Comparison of ENCODE assay signal across 9 cellular contexts in genomic region chr19:16185925-16186234, GRCh38. TPM values are rescaled to one million over a fixed set of nuclear protein-coding genes. Genes with fewer than 3 reads are reported as not detected.
A peak's percentile ranks its signal among the peaks of the same experiment; 100 is the strongest.
DNase-seq lines count a peak whose midpoint lies in the region; ATAC-seq and TF ChIP-seq lines count a peak whose summit lies in the region.
"Had no signal": no experiment of that assay in that cellular context is flagged by ENCODE, and none has a peak within 500 bp of the region (broad histone marks: within the 10 kb centered on the region; RNA-seq: fewer than 3 reads in every experiment).

No MANE protein-coding gene starts in this region.

- H3K4me2 ChIP-seq in Karpas-422 (ENCODE audit: low read depth, low read length, poor library complexity, severe bottlenecking): peak overlapping the region; percentile 95

- H3K36me3 ChIP-seq in Karpas-422 (ENCODE audit: insufficient read depth, low read length) (peaks cover 4% of the 10 kb centered on the region), adipocyte (ENCODE audit: control insufficient read depth, insufficient read depth, low read length, severe bottlenecking) (peaks cover 25% of the 10 kb centered on the region), kidney epithelial cell (ENCODE audit: control insufficient read depth, insufficient read depth, low read length) (peaks cover 2% of the 10 kb centered on the region), tibial nerve (peaks cover 0 to 43% (median 12%) of the 10 kb centered on the region in 3 donors)

- peak overlapping the region; percentile 88 for H3K4me3 ChIP-seq in Karpas-422 (ENCODE audit: low read length)
- peak overlapping the region; percentile 91 for H3K4me3 ChIP-seq in adipocyte (ENCODE audit: low read length)
- H3K4me3 ChIP-seq in kidney epithelial cell (ENCODE audit: low read depth, low read length): peak overlapping the region; percentile 74
- peak overlapping the region; percentile 65 to 93 (median 72) for H3K4me3 ChIP-seq in tibial nerve

- H3K9ac ChIP-seq in Karpas-422 (ENCODE audit: low read length): peak overlapping the region; percentile 96
- H3K9ac ChIP-seq in adipocyte (ENCODE audit: low read length): peak overlapping the region; percentile 96

- H3K79me2 ChIP-seq in Karpas-422 (ENCODE audit: low read length): peaks cover 24% of the 10 kb centered on the region

- H3K27ac ChIP-seq in Karpas-422 (ENCODE audit: low read length) (no peak overlapping the region), tibial nerve (peak overlapping the region in 3 of 4 donors; percentile 79 to 91 (median 85))

- H2AFZ ChIP-seq in Karpas-422 (ENCODE audit: low read length): no peak overlapping the region

- H4K20me1 ChIP-seq in Karpas-422 (ENCODE audit: insufficient read depth, low read depth, low read length): peaks cover 3% of the 10 kb centered on the region; the same call in 1 of the 2 replicates

- H3K9me3 ChIP-seq in Karpas-422 (ENCODE audit: low read length) (no peaks in the 10 kb centered on the region), adipocyte (ENCODE audit: control insufficient read depth, low read length) (no peaks in the 10 kb centered on the region), tibial nerve (no peaks in the 10 kb centered on the region)

- whole genome bisulfite sequencing in tibial nerve, 2 donors: 0 to 1% methylated on average over 8 of the region's 8 CpGs

- DNase-seq in COR-L47 (lab: John Stamatoyannopoulos, UW) (peak; percentile 11), Karpas-422 (peak; percentile 75), adipocyte (ENCODE audit: low read depth) (no peak), kidney epithelial cell (ENCODE audit: low read depth) (no peak), tibial nerve (ENCODE audit: low spot score in 2 of 2) (peak in 1 of 2 donors; percentile 29), NCI-H2107 (lab: John Stamatoyannopoulos, UW) (no peak), NCI-H1694 treated with DMSO at 0.1 percent for 48 hours (lab: John Stamatoyannopoulos, UW) (no peak)

- H3K9me2 ChIP-seq in Karpas-422 (replicated peaks; ENCODE audit: insufficient read depth, low read length): no peaks in the 10 kb centered on the region

- no peaks in the 10 kb centered on the region for H3K27me3 ChIP-seq in Karpas-422 (ENCODE audit: low read length)
- no peaks in the 10 kb centered on the region for H3K27me3 ChIP-seq in adipocyte (replicated peaks; ENCODE audit: control insufficient read depth, insufficient read depth, low read length)
- H3K27me3 ChIP-seq in kidney epithelial cell (ENCODE audit: control insufficient read depth, insufficient read depth, low read length): no peaks in the 10 kb centered on the region
- H3K27me3 ChIP-seq in tibial nerve: no peaks in the 10 kb centered on the region

- TF ChIP-seq POLR2A in tibial nerve (IDR thresholded peaks at IDR 0.05): no peak

- ATAC-seq in HG03432 (IDR thresholded peaks at IDR 0.05; ENCODE audit: unreplicated experiment): no peak

- TF ChIP-seq CTCF in kidney epithelial cell (IDR thresholded peaks at IDR 0.05; ENCODE audit: insufficient read depth, low read length, poor library complexity, severe bottlenecking) (peak; percentile 66), tibial nerve (IDR thresholded peaks at IDR 0.05) (peak in 1 of 5 experiments; percentile 17)

- TF ChIP-seq EP300 in tibial nerve (IDR thresholded peaks at IDR 0.05): no peak

- peaks cover 18% of the 10 kb centered on the region for H3K4me1 ChIP-seq in Karpas-422 (ENCODE audit: low read length)
- H3K4me1 ChIP-seq in adipocyte (ENCODE audit: control insufficient read depth, insufficient read depth, low read length): peaks cover 23% of the 10 kb centered on the region
- peaks cover 0 to 45% (median 7%) of the 10 kb centered on the region in 4 donors for H3K4me1 ChIP-seq in tibial nerve

RNA-seq across cellular contexts. Expression of gene FAM32A, which starts 0.7 kb away (rescaled TPM):
- total RNA-seq in Karpas-422 (2014; rRNA removed; shearing (Covaris generic); ENCODE audit: low replicate concordance): 55.7 and 92.2 TPM in 2 replicates
- total RNA-seq in kidney epithelial cell (121 and 145 TPM in 2 replicates), tibial nerve (10 to 100 TPM; 55.3 to 82.6 (median 73.0) TPM)

RNA-seq across cellular contexts. Expression of gene AP1M1, which starts 11.8 kb away (rescaled TPM):
- 43.3 and 68.5 TPM in 2 replicates for total RNA-seq in Karpas-422 (2014; rRNA removed; shearing (Covaris generic); ENCODE audit: low replicate concordance)
- total RNA-seq in kidney epithelial cell (96.2 and 98.9 TPM in 2 replicates), tibial nerve (100 to 1,000 TPM in 3 of 4 donors, 10 to 100 TPM in 1; 92.8 to 144 (median 109) TPM)

RNA-seq across cellular contexts. Expression of gene CIB3, which starts 12.6 kb away (rescaled TPM):
- not detected in 2 replicates for total RNA-seq in Karpas-422 (2014; rRNA removed; shearing (Covaris generic); ENCODE audit: low replicate concordance)
- total RNA-seq in kidney epithelial cell: not detected in 2 replicates
- total RNA-seq in tibial nerve: not detected
- total RNA-seq: renal cortical epithelial cell had no signal

RNA-seq across cellular contexts. Expression of gene HSH2D, which starts 42.4 kb away (rescaled TPM):
- 22.7 and 27.4 TPM in 2 replicates for total RNA-seq in Karpas-422 (2014; rRNA removed; shearing (Covaris generic); ENCODE audit: low replicate concordance)
- total RNA-seq in kidney epithelial cell: 0.46 and 1.8 TPM in 2 replicates
- under 1 TPM in 1 of 4 donors, not detected in 3; 0.22 TPM for total RNA-seq in tibial nerve

Comparison
In these comparisons a context has a peak if more than half of its experiments do, and no peak if none do; other contexts are left out.
1. DNase-seq: peak in COR-L47 (single experiment) and Karpas-422 (single experiment); none in adipocyte (single experiment), kidney epithelial cell (single experiment), NCI-H2107 (single experiment) and NCI-H1694 treated with DMSO at 0.1 percent for 48 hours (single experiment).
2. Peak in every context shown above with its lines, with median percentiles within 50 percentile points of each other: H3K4me3 ChIP-seq.